Comparison of ENCODE assay signal across 25 cellular contexts in the genomic region with DNA sequence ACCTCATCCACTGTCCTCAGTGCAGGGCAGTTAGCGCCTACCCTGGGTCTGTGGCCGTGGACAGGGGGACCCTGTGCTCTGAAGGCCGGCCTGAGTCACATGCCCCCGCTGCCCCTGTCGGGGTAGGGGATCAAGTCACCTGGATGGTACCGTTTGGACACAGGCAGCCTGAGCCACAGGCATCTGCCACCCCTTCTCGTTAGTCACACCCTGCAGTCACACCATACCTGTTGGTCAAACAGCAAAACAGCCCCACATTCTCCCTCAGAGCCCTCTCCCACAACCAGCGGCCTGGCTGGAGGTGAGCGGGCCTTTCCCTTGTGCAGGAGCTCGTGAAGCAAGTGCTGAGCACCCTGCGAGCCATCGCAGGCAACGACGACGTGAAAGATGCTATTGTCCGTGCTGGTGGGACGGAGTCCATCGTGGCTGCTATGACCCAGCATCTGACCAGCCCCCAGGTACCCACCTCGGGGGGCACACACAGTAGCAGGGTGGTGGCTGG. TPM values are rescaled to one million over a fixed set of nuclear protein-coding genes. Genes with fewer than 3 reads are reported as not detected.
DNase-seq lines count a peak whose midpoint lies in the region; ATAC-seq, FAIRE-seq and TF ChIP-seq lines count a peak whose summit lies in the region.
"Had no signal": no experiment of that assay in that cellular context is flagged by ENCODE, and none has a peak within 500 bp of the region (broad histone marks: within the 10 kb centered on the region; RNA-seq: fewer than 3 reads in every experiment).

No MANE protein-coding gene starts in this region.

- H3K4me3 Mint-ChIP-seq in activated CD8-positive, alpha-beta T cell treated with anti-CD3 and anti-CD28 coated beads, Interleukin-2, amount 10 ng/mL, durations not matched to agents 7 days and 5 days = no peak overlapping the region
- H3K4me3 Mint-ChIP-seq: B cell; CD4-positive, alpha-beta T cell; CD8-positive, alpha-beta T cell had no signal

- TF ChIP-seq CTCF in HepG2 (CRISPR knock-in tag; IDR thresholded peaks at IDR 0.05) (no peak), right lobe of liver (IDR thresholded peaks at IDR 0.05) (no peak), osteoblast (IDR thresholded peaks at IDR 0.05; ENCODE audit: extremely low read depth, low read depth, low read length) (no peak)

- peaks cover 30% of the 10 kb centered on the region for H3K36me3 Mint-ChIP-seq in activated CD8-positive, alpha-beta T cell treated with anti-CD3 and anti-CD28 coated beads, Interleukin-2, amount 10 ng/mL, durations not matched to agents 7 days and 5 days (ENCODE audit: low read depth)

- TF ChIP-seq POLR2A in HepG2 (IDR thresholded peaks at IDR 0.05; ENCODE audit: insufficient read depth in 1 of 2, low read depth in 2 of 2, low read length in 2 of 2) = no peak
- no peak for TF ChIP-seq POLR2A in right lobe of liver (IDR thresholded peaks at IDR 0.05)

- BruUV-seq in HepG2 (replicated peaks; lab: Mats Ljungman, UMichigan) = no TSS peak

- no peak for TF ChIP-seq RAD21 in HepG2 (CRISPR knock-in tag; IDR thresholded peaks at IDR 0.05)

- H3K9me3 ChIP-seq in HepG2 (ENCODE audit: low read length) = no peaks in the 10 kb centered on the region
- no peaks in the 10 kb centered on the region for H3K9me3 ChIP-seq in right lobe of liver
- no peaks in the 10 kb centered on the region for H3K9me3 ChIP-seq in osteoblast (ENCODE audit: low read depth, low read length)
- H3K9me3 ChIP-seq: A549; BLaER1 treated with 17β-estradiol and CSF1 and Interleukin-3, amounts not matched to agents 10 nM and 100 nM; Caco-2 had no signal

- in situ Hi-C loops in HepG2 (cut with HindIII; ENCODE audit: extremely low pct_ligation_motif_present, low pct_unique_long_range_greater_than_20kb) = loop anchor here (5.0 kb wide), 2 partner anchors 57 to 82 kb away; partner anchors contain the start of gene TMEM161A

- intact Hi-C loops in HepG2 (cut with micrococcal nuclease; ENCODE audit: unreplicated experiment) = no loop called here
- intact Hi-C loops in right lobe of liver (cut with DNase I) = loop anchor here (10.0 kb wide), 1 partner anchor 60 kb away; no protein-coding TSS in a partner anchor

- 91% methylated on average over 6 of the region's 19 CpGs for WGBS in HepG2 (ENCODE audit: low lambda C conversion rate)
- WGBS in right lobe of liver (ENCODE audit: insufficient coverage, low coverage, low lambda C conversion rate, missing lambda C conversion rate) = 53% methylated on average over 6 of the region's 19 CpGs

- CTCF ChIA-PET in HepG2 (lab: Yijun Ruan, JAX; ENCODE audit: low intra/inter-chr PET ratio, low total read pairs) = interaction anchor here (1.9 to 2.7 kb wide), 3 partner anchors 58 to 84 kb away, joined by 22 to 31 read pairs (median 27); partner anchors contain the start of gene TMEM161A
- CTCF ChIA-PET in activated CD8-positive, alpha-beta T cell treated with anti-CD3 and anti-CD28 coated beads, Interleukin-2, amount 10 ng/mL, durations not matched to agents 7 days and 5 days (lab: Charles Lee) = interaction anchor here (0.8 to 2.3 kb wide), 6 partner anchors 8 to 119 kb away, joined by 3 to 10 read pairs (median 4); partner anchors contain the start of gene SLC25A42

- H3K9me3 Mint-ChIP-seq in activated CD8-positive, alpha-beta T cell treated with anti-CD3 and anti-CD28 coated beads, Interleukin-2, amount 10 ng/mL, durations not matched to agents 7 days and 5 days (ENCODE audit: insufficient read depth) = no peaks in the 10 kb centered on the region
- H3K9me3 Mint-ChIP-seq: CD4-positive, alpha-beta T cell; CD8-positive, alpha-beta T cell had no signal

- H2AFZ ChIP-seq in HepG2 (ENCODE audit: low read length) (no peak overlapping the region), osteoblast (ENCODE audit: low read length) (no peak overlapping the region)

- DNase-seq in HepG2 (ENCODE audit: low spot score) (no peak), right lobe of liver (no peak), osteoblast (ENCODE audit: insufficient read length, low spot score, missing footprints) (peak; percentile 50)
- DNase-seq in activated CD8-positive, alpha-beta T cell treated with anti-CD3 and anti-CD28 coated beads, Interleukin-2, amount 10 ng/mL, durations not matched to agents 7 days and 5 days = no peak
- DNase-seq: AML-193; Caco-2; Calu3; CD4-positive, alpha-beta T cell; CD8-positive, alpha-beta T cell; DMS 273 treated with DMSO at 0.1 percent for 48 hours; DMS153; DMS53; DMS79; DND-41; EL; GDM1 had no signal

- no peak overlapping the region for H3K27ac Mint-ChIP-seq in activated CD8-positive, alpha-beta T cell treated with anti-CD3 and anti-CD28 coated beads, Interleukin-2, amount 10 ng/mL, durations not matched to agents 7 days and 5 days
- H3K27ac Mint-ChIP-seq: B cell; CD4-positive, alpha-beta T cell; CD8-positive, alpha-beta T cell had no signal

- no peak overlapping the region for H3K4me3 ChIP-seq in HepG2 (replicated peaks in 1 of 3; ENCODE audit: insufficient read depth in 1 of 3, low read depth in 2 of 3, low read length in 3 of 3)
- no peak overlapping the region for H3K4me3 ChIP-seq in right lobe of liver
- H3K4me3 ChIP-seq in osteoblast (ENCODE audit: insufficient read depth, low read length) = no peak overlapping the region
- H3K4me3 ChIP-seq: A549; BLaER1 treated with 17β-estradiol and CSF1 and Interleukin-3, amounts not matched to agents 10 nM and 100 nM; GM12878 had no signal

- TF ChIP-seq EP300 in HepG2 (IDR thresholded peaks at IDR 0.05; ENCODE audit: low read depth in 2 of 2, low read length in 2 of 2) (no peak), HepG2 (CRISPR knock-in tag; IDR thresholded peaks at IDR 0.05; ENCODE audit: borderline replicate concordance) (no peak)

- no peak overlapping the region for H3K9ac ChIP-seq in HepG2 (ENCODE audit: insufficient read depth, low read depth, low read length)
- H3K9ac ChIP-seq: BLaER1 treated with 17β-estradiol and CSF1 and Interleukin-3, amounts not matched to agents 10 nM and 100 nM had no signal

- H4K20me1 ChIP-seq in HepG2 (ENCODE audit: insufficient read depth, low read length) (no peaks in the 10 kb centered on the region), osteoblast (ENCODE audit: insufficient read depth, low read length) (peaks cover 2% of the 10 kb centered on the region)

- no peak for FAIRE-seq in HepG2 (lab: Jason Lieb, UNC)
- FAIRE-seq: A549, D721Med, GM12878, GM12892, GM18507 had no signal

- no peaks in the 10 kb centered on the region for H3K27me3 Mint-ChIP-seq in activated CD8-positive, alpha-beta T cell treated with anti-CD3 and anti-CD28 coated beads, Interleukin-2, amount 10 ng/mL, durations not matched to agents 7 days and 5 days (ENCODE audit: low read depth)
- H3K27me3 Mint-ChIP-seq: B cell; CD4-positive, alpha-beta T cell had no signal

- H3K4me1 ChIP-seq in HepG2 (ENCODE audit: insufficient read depth, low read length) (peaks cover 26% of the 10 kb centered on the region), right lobe of liver (peaks cover 0 to 48% (median 11%) of the 10 kb centered on the region in 4 donors), osteoblast (ENCODE audit: insufficient read depth, low read length) (no peaks in the 10 kb centered on the region)
- H3K4me1 ChIP-seq: A549, Caco-2 had no signal

- no peaks in the 10 kb centered on the region for H3K4me1 Mint-ChIP-seq in activated CD8-positive, alpha-beta T cell treated with anti-CD3 and anti-CD28 coated beads, Interleukin-2, amount 10 ng/mL, durations not matched to agents 7 days and 5 days (ENCODE audit: low read depth)
- H3K4me1 Mint-ChIP-seq: B cell had no signal

- no peaks in the 10 kb centered on the region for H3K27me3 ChIP-seq in HepG2 (ENCODE audit: control insufficient read depth in 1 of 2, insufficient read depth in 2 of 2, low read length in 2 of 2)
- no peaks in the 10 kb centered on the region for H3K27me3 ChIP-seq in right lobe of liver
- no peaks in the 10 kb centered on the region for H3K27me3 ChIP-seq in osteoblast (ENCODE audit: insufficient read depth, low read length)
- H3K27me3 ChIP-seq: BLaER1 treated with 17β-estradiol and CSF1 and Interleukin-3, amounts not matched to agents 10 nM and 100 nM had no signal

- H3K4me2 ChIP-seq in HepG2 (ENCODE audit: low read depth, low read length) (no peak overlapping the region), osteoblast (ENCODE audit: insufficient read depth, low read length) (no peak overlapping the region)
- H3K4me2 ChIP-seq: A549; BLaER1 treated with 17β-estradiol and CSF1 and Interleukin-3, amounts not matched to agents 10 nM and 100 nM had no signal

- H3K36me3 ChIP-seq in HepG2 (replicated peaks in 1 of 2; ENCODE audit: control insufficient read depth in 1 of 2, insufficient read depth in 2 of 2, low read length in 2 of 2) = peaks cover 32 to 72% of the 10 kb centered on the region in 2 experiments
- peaks cover 0 to 15% (median 7%) of the 10 kb centered on the region in 4 donors for H3K36me3 ChIP-seq in right lobe of liver
- peaks cover 70% of the 10 kb centered on the region for H3K36me3 ChIP-seq in osteoblast (ENCODE audit: insufficient read depth, low read length)

- POLR2A ChIA-PET in HepG2 (lab: Yijun Ruan, JAX) = no interaction called here
- POLR2A ChIA-PET in activated CD8-positive, alpha-beta T cell treated with anti-CD3 and anti-CD28 coated beads, Interleukin-2, amount 10 ng/mL, durations not matched to agents 7 days and 5 days (lab: Charles Lee) = no interaction called here

- ATAC-seq in HepG2 (no peak), right lobe of liver (no peak)
- no peak for ATAC-seq in activated CD8-positive, alpha-beta T cell treated with anti-CD3 and anti-CD28 coated beads, Interleukin-2, amount 10 ng/mL, durations not matched to agents 7 days and 5 days
- ATAC-seq: A549; CD8-positive, alpha-beta T cell; GM12878 had no signal

- H3K27ac ChIP-seq in HepG2 (ENCODE audit: extremely low read length, insufficient read depth, low read length) (no peak overlapping the region), right lobe of liver (no peak overlapping the region), osteoblast (ENCODE audit: low read depth, low read length) (no peak overlapping the region)
- H3K27ac ChIP-seq: 22Rv1; A549; BLaER1 treated with 17β-estradiol and CSF1 and Interleukin-3, amounts not matched to agents 10 nM and 100 nM; C4-2B had no signal

- H3K79me2 ChIP-seq in HepG2 (ENCODE audit: insufficient read depth, low read length) (no peaks in the 10 kb centered on the region), osteoblast (ENCODE audit: insufficient read depth, low read length) (no peaks in the 10 kb centered on the region)

RNA-seq across cellular contexts. Expression of gene SLC25A42, which starts 8.8 kb away (rescaled TPM):
- total RNA-seq in HepG2 (2016; rRNA removed; fragmentation: Illumina TruSeq; extraction: Trizol) (13.5 and 18.3 TPM in 2 replicates), right lobe of liver (10 to 100 TPM; 20.7 to 80.7 (median 69.7) TPM), osteoblast (5.4 and 5.6 TPM in 2 replicates)
- total RNA-seq in HepG2 (2016; cell fraction: cytosol; rRNA removed; fragmentation: Illumina TruSeq; extraction: Trizol; ENCODE audit: low read depth) = 7.8 and 11.9 TPM in 2 replicates
- total RNA-seq in HepG2 (2016; cell fraction: insoluble cytoplasmic fraction; rRNA removed; fragmentation: Illumina TruSeq; extraction: Trizol) = 11.8 and 19.3 TPM in 2 replicates
- total RNA-seq in HepG2 (2016; cell fraction: membrane; rRNA removed; fragmentation: Illumina TruSeq; extraction: Trizol) = 17.0 and 18.4 TPM in 2 replicates
- total RNA-seq in HepG2 (2016; cell fraction: nucleus; rRNA removed; fragmentation: Illumina TruSeq; extraction: Trizol) = 11.9 and 13.2 TPM in 2 replicates
- 12.8 and 13.0 TPM in 2 replicates for polyA plus RNA-seq in HepG2 (2011; rRNA removed)
- polyA plus RNA-seq in HepG2 (2011; cell fraction: cytosol; rRNA removed) = 9.1 and 13.2 TPM in 2 replicates
- 30.2 and 33.7 TPM in 2 replicates for polyA plus RNA-seq in HepG2 (2011; cell fraction: nucleus; rRNA removed)
- polyA plus RNA-seq in HepG2 (2012) = 8.4 and 11.8 TPM in 2 replicates
- 6.8 and 7.9 TPM in 2 replicates for polyA plus RNA-seq in HepG2 (2016; cell fraction: cytosol; fragmentation: Illumina TruSeq; extraction: Trizol; ENCODE audit: low read depth)
- 13.4 and 18.3 TPM in 2 replicates for polyA plus RNA-seq in HepG2 (2016; cell fraction: insoluble cytoplasmic fraction; fragmentation: Illumina TruSeq; extraction: Trizol; ENCODE audit: low read depth)
- 10.4 and 12.8 TPM in 2 replicates for polyA plus RNA-seq in HepG2 (2016; cell fraction: membrane; fragmentation: Illumina TruSeq; extraction: Trizol; ENCODE audit: low read depth)
- polyA plus RNA-seq in HepG2 (2016; cell fraction: nucleus; fragmentation: Illumina TruSeq; extraction: Trizol; ENCODE audit: insufficient read depth, low read depth) = 30.3 and 30.4 TPM in 2 replicates
- 2.5 and 24.9 TPM in 2 replicates for polyA minus RNA-seq in HepG2 (2011; rRNA and poly(A)+ RNA removed; ENCODE audit: low replicate concordance)
- polyA minus RNA-seq in HepG2 (2011; cell fraction: cytosol; rRNA and poly(A)+ RNA removed) = 5.7 and 5.9 TPM in 2 replicates
- 7.7 and 8.0 TPM in 2 replicates for polyA minus RNA-seq in HepG2 (2011; cell fraction: nucleus; rRNA and poly(A)+ RNA removed)
- 10 to 100 TPM; 20.1 to 20.2 TPM for total RNA-seq in activated CD8-positive, alpha-beta T cell treated with anti-CD3 and anti-CD28 coated beads, Interleukin-2, amount 10 ng/mL, durations not matched to agents 7 days and 5 days

RNA-seq across cellular contexts. Expression of gene ARMC6, which starts 21.6 kb away (rescaled TPM):
- 36.8 and 42.7 TPM in 2 replicates for total RNA-seq in HepG2 (2016; rRNA removed; fragmentation: Illumina TruSeq; extraction: Trizol)
- total RNA-seq in HepG2 (2016; cell fraction: cytosol; rRNA removed; fragmentation: Illumina TruSeq; extraction: Trizol; ENCODE audit: low read depth) = 11.2 and 13.0 TPM in 2 replicates
- 37.7 and 38.3 TPM in 2 replicates for total RNA-seq in HepG2 (2016; cell fraction: insoluble cytoplasmic fraction; rRNA removed; fragmentation: Illumina TruSeq; extraction: Trizol)
- 20.4 and 23.6 TPM in 2 replicates for total RNA-seq in HepG2 (2016; cell fraction: membrane; rRNA removed; fragmentation: Illumina TruSeq; extraction: Trizol)
- 17.5 and 23.9 TPM in 2 replicates for total RNA-seq in HepG2 (2016; cell fraction: nucleus; rRNA removed; fragmentation: Illumina TruSeq; extraction: Trizol)
- polyA plus RNA-seq in HepG2 (2011; rRNA removed) = 16.2 and 24.6 TPM in 2 replicates
- 16.9 and 25.0 TPM in 2 replicates for polyA plus RNA-seq in HepG2 (2011; cell fraction: cytosol; rRNA removed)
- 44.8 and 46.0 TPM in 2 replicates for polyA plus RNA-seq in HepG2 (2011; cell fraction: nucleus; rRNA removed)
- polyA plus RNA-seq in HepG2 (2012) = 14.8 and 16.9 TPM in 2 replicates
- polyA plus RNA-seq in HepG2 (2016; cell fraction: cytosol; fragmentation: Illumina TruSeq; extraction: Trizol; ENCODE audit: low read depth) = 10.0 and 10.8 TPM in 2 replicates
- 33.4 and 39.5 TPM in 2 replicates for polyA plus RNA-seq in HepG2 (2016; cell fraction: insoluble cytoplasmic fraction; fragmentation: Illumina TruSeq; extraction: Trizol; ENCODE audit: low read depth)
- 14.7 and 16.1 TPM in 2 replicates for polyA plus RNA-seq in HepG2 (2016; cell fraction: membrane; fragmentation: Illumina TruSeq; extraction: Trizol; ENCODE audit: low read depth)
- 37.5 and 39.9 TPM in 2 replicates for polyA plus RNA-seq in HepG2 (2016; cell fraction: nucleus; fragmentation: Illumina TruSeq; extraction: Trizol; ENCODE audit: insufficient read depth, low read depth)
- polyA minus RNA-seq in HepG2 (2011; rRNA and poly(A)+ RNA removed; ENCODE audit: low replicate concordance) = 71.3 and 80.9 TPM in 2 replicates
- 18.4 and 19.4 TPM in 2 replicates for polyA minus RNA-seq in HepG2 (2011; cell fraction: cytosol; rRNA and poly(A)+ RNA removed)
- polyA minus RNA-seq in HepG2 (2011; cell fraction: nucleus; rRNA and poly(A)+ RNA removed) = 14.0 and 15.2 TPM in 2 replicates
- total RNA-seq in right lobe of liver = 10 to 100 TPM; 19.3 to 64.8 (median 41.4) TPM
- total RNA-seq in osteoblast = 30.9 and 38.4 TPM in 2 replicates
- total RNA-seq in activated CD8-positive, alpha-beta T cell treated with anti-CD3 and anti-CD28 coated beads, Interleukin-2, amount 10 ng/mL, durations not matched to agents 7 days and 5 days = 10 to 100 TPM; 33.4 to 35.4 TPM

RNA-seq across cellular contexts. Expression of gene SUGP2, which starts 21.7 kb away (rescaled TPM):
- total RNA-seq in HepG2 (2016; rRNA removed; fragmentation: Illumina TruSeq; extraction: Trizol) = 32.3 and 40.6 TPM in 2 replicates
- 8.1 and 8.7 TPM in 2 replicates for total RNA-seq in HepG2 (2016; cell fraction: cytosol; rRNA removed; fragmentation: Illumina TruSeq; extraction: Trizol; ENCODE audit: low read depth)
- 29.8 and 39.5 TPM in 2 replicates for total RNA-seq in HepG2 (2016; cell fraction: insoluble cytoplasmic fraction; rRNA removed; fragmentation: Illumina TruSeq; extraction: Trizol)
- 16.1 and 16.4 TPM in 2 replicates for total RNA-seq in HepG2 (2016; cell fraction: membrane; rRNA removed; fragmentation: Illumina TruSeq; extraction: Trizol)
- 43.7 and 52.4 TPM in 2 replicates for total RNA-seq in HepG2 (2016; cell fraction: nucleus; rRNA removed; fragmentation: Illumina TruSeq; extraction: Trizol)
- polyA plus RNA-seq in HepG2 (2011; rRNA removed) = 57.7 and 63.4 TPM in 2 replicates
- 18.7 and 22.9 TPM in 2 replicates for polyA plus RNA-seq in HepG2 (2011; cell fraction: cytosol; rRNA removed)
- 189 and 204 TPM in 2 replicates for polyA plus RNA-seq in HepG2 (2011; cell fraction: nucleus; rRNA removed)
- polyA plus RNA-seq in HepG2 (2012) = 38.0 and 52.7 TPM in 2 replicates
- polyA plus RNA-seq in HepG2 (2016; cell fraction: cytosol; fragmentation: Illumina TruSeq; extraction: Trizol; ENCODE audit: low read depth) = 3.7 and 4.4 TPM in 2 replicates
- polyA plus RNA-seq in HepG2 (2016; cell fraction: insoluble cytoplasmic fraction; fragmentation: Illumina TruSeq; extraction: Trizol; ENCODE audit: low read depth) = 29.6 and 32.8 TPM in 2 replicates
- 7.8 and 9.8 TPM in 2 replicates for polyA plus RNA-seq in HepG2 (2016; cell fraction: membrane; fragmentation: Illumina TruSeq; extraction: Trizol; ENCODE audit: low read depth)
- 163 and 186 TPM in 2 replicates for polyA plus RNA-seq in HepG2 (2016; cell fraction: nucleus; fragmentation: Illumina TruSeq; extraction: Trizol; ENCODE audit: insufficient read depth, low read depth)
- 19.2 and 29.3 TPM in 2 replicates for polyA minus RNA-seq in HepG2 (2011; rRNA and poly(A)+ RNA removed; ENCODE audit: low replicate concordance)
- polyA minus RNA-seq in HepG2 (2011; cell fraction: cytosol; rRNA and poly(A)+ RNA removed) = 10.2 and 13.3 TPM in 2 replicates
- polyA minus RNA-seq in HepG2 (2011; cell fraction: nucleus; rRNA and poly(A)+ RNA removed) = 62.1 and 68.9 TPM in 2 replicates
- 10 to 100 TPM; 17.4 to 36.4 (median 30.0) TPM for total RNA-seq in right lobe of liver
- 32.7 and 33.7 TPM in 2 replicates for total RNA-seq in osteoblast
- total RNA-seq in activated CD8-positive, alpha-beta T cell treated with anti-CD3 and anti-CD28 coated beads, Interleukin-2, amount 10 ng/mL, durations not matched to agents 7 days and 5 days = 100 to 1,000 TPM; 123 to 124 TPM
